In genomic region chr12:67645126-67645525, GRCh38 we compare ENCODE assay signal across 21 cellular contexts. TPM values are rescaled to one million over a fixed set of nuclear protein-coding genes. Genes with fewer than 3 reads are reported as not detected.
DNase-seq lines count a peak whose midpoint lies in the region; TF ChIP-seq lines count a peak whose summit lies in the region.
"Had no signal": no experiment of that assay in that cellular context is flagged by ENCODE, and none has a peak within 500 bp of the region (broad histone marks: within the 10 kb centered on the region; RNA-seq: fewer than 3 reads in every experiment).

No MANE protein-coding gene starts in this region.

- no peak for TF ChIP-seq POLR2A in esophagus squamous epithelium (IDR thresholded peaks at IDR 0.05)

- H3K9me3 ChIP-seq in SJCRH30 (replicated peaks) (no peaks in the 10 kb centered on the region), esophagus squamous epithelium (no peaks in the 10 kb centered on the region), skeletal muscle tissue (ENCODE audit: control insufficient read depth in 3 of 3, low read length in 3 of 3) (no peaks in the 10 kb centered on the region)

- in situ Hi-C loops in KBM-7 (cut with MboI; ENCODE audit: low pct_unique_long_range_greater_than_20kb, low sequenced_read_pairs), result no loop called here

- H3K4me1 ChIP-seq in SJCRH30, result peaks cover 26% of the 10 kb centered on the region
- peaks cover 0 to 36% (median 8%) of the 10 kb centered on the region in 3 donors for H3K4me1 ChIP-seq in esophagus squamous epithelium
- H3K4me1 ChIP-seq in skeletal muscle tissue (ENCODE audit: control insufficient read depth in 3 of 3, insufficient read depth in 3 of 3, low read length in 3 of 3), result peaks cover 6% of the 10 kb centered on the region in 3 donors

- TF ChIP-seq EP300 in Ishikawa (IDR thresholded peaks at IDR 0.05; ENCODE audit: borderline replicate concordance), result peak; percentile 64; the same call in 1 of the 2 replicates

- TF ChIP-seq CTCF in esophagus squamous epithelium (IDR thresholded peaks at IDR 0.05), result no peak

- DNase-seq in SJCRH30, result peak; percentile 45 to 55
- no peak for DNase-seq in esophagus squamous epithelium (lab: John Stamatoyannopoulos, UW)
- DNase-seq in KBM-7, result no peak
- no peak for DNase-seq in OCI-M2 (lab: John Stamatoyannopoulos, UW; ENCODE audit: unreplicated experiment)
- no peak for DNase-seq in cerebellar cortex (ENCODE audit: low spot score)
- DNase-seq: CD4-positive, CD25-positive, alpha-beta regulatory T cell; COR-L47; DMS 273 treated with DMSO at 0.1 percent for 48 hours; DMS79 treated with DMSO at 0.1 percent for 48 hours; Kasumi-1; MM.1S; NCI-H1048; NCI-H1417 treated with DMSO at 0.1 percent for 48 hours; NCI-H187 treated with DMSO at 0.1 percent for 48 hours; NCI-H2227 treated with DMSO at 0.1 percent for 48 hours; NCI-H510A treated with DMSO at 0.1 percent for 48 hours; NCI-H774; NK-92 treated with Interleukin-12 subunit alpha and Interleukin-12 subunit beta, amount 100 ng/mL, for 24 hours; Right ventricle myocardium superior had no signal

- H3K27ac ChIP-seq in SJCRH30 (peak overlapping the region; percentile 46), esophagus squamous epithelium (peak overlapping the region in 3 of 4 donors; percentile 6 to 57 (median 49)), skeletal muscle tissue (ENCODE audit: low read depth, low read length) (peak overlapping the region; percentile 21)

- no peak for TF ChIP-seq RAD21 in Ishikawa (IDR thresholded peaks at IDR 0.05; ENCODE audit: low read depth)

- H3K27me3 ChIP-seq in SJCRH30 (no peaks in the 10 kb centered on the region), esophagus squamous epithelium (no peaks in the 10 kb centered on the region), skeletal muscle tissue (ENCODE audit: control insufficient read depth in 3 of 3, insufficient read depth in 3 of 3, low read length in 3 of 3) (no peaks in the 10 kb centered on the region)

- H3K9ac ChIP-seq in skeletal muscle tissue (ENCODE audit: low read depth in 1 of 3, low read length in 3 of 3), result no peak overlapping the region

- H3K4me3 ChIP-seq in SJCRH30 (no peak overlapping the region), esophagus squamous epithelium (no peak overlapping the region), skeletal muscle tissue (ENCODE audit: low read length in 3 of 3) (no peak overlapping the region)

- H3K36me3 ChIP-seq in SJCRH30, result peaks cover 2% of the 10 kb centered on the region; the same call in 1 of the 2 replicates
- no peaks in the 10 kb centered on the region for H3K36me3 ChIP-seq in esophagus squamous epithelium
- H3K36me3 ChIP-seq in skeletal muscle tissue (ENCODE audit: control insufficient read depth in 3 of 3, insufficient read depth in 3 of 3, low read length in 3 of 3), result no peaks in the 10 kb centered on the region

- intact Hi-C loops in esophagus squamous epithelium (cut with DNase I), result no loop called here

- WGBS in esophagus squamous epithelium, 2 donors, result 60 to 84% methylated on average over 5 to 7 of the region's 7 CpGs

TF ChIP-seq in Ishikawa, 13 proteins besides CTCF, POLR2A, EP300 and RAD21:
- TF ChIP-seq CEBPB (IDR thresholded peaks at IDR 0.05) (no peak; the same call in none of the 2 replicates), REST (IDR thresholded peaks at IDR 0.05; ENCODE audit: low read depth) (no peak), ZBTB7A (IDR thresholded peaks at IDR 0.05; ENCODE audit: low read depth) (no peak), USF1 (IDR thresholded peaks at IDR 0.05) (no peak), CREB1 (IDR thresholded peaks at IDR 0.05; ENCODE audit: low read depth) (no peak), TEAD4 (IDR thresholded peaks at IDR 0.05) (peak; percentile 63), NFIC (IDR thresholded peaks at IDR 0.05) (peak; percentile 62), TCF12 (IDR thresholded peaks at IDR 0.05; ENCODE audit: low read depth) (no peak; the same call in 1 of the 2 replicates), EGR1 (IDR thresholded peaks at IDR 0.05) (no peak), TAF1 (IDR thresholded peaks at IDR 0.05; ENCODE audit: low read depth) (no peak), YY1 (IDR thresholded peaks at IDR 0.05; ENCODE audit: low read depth) (no peak), FOXM1 (IDR thresholded peaks at IDR 0.05; ENCODE audit: borderline replicate concordance, low read depth) (0 out of 2 replicates have a peak, but pooled peaks have one; percentile 37), MAX (IDR thresholded peaks at IDR 0.05) (peak; percentile 20; the same call in 1 of the 2 replicates)
TF ChIP-seq in Ishikawa: peak in this region for 4.

RNA-seq across cellular contexts. Expression of gene DYRK2, which starts 3.4 kb away (rescaled TPM):
- total RNA-seq in SJCRH30 (2014; rRNA removed; shearing (Covaris generic)), result 51.6 and 58.2 TPM in 2 replicates
- 10 to 100 TPM; 14.9 to 22.1 (median 15.7) TPM for total RNA-seq in esophagus squamous epithelium
- total RNA-seq in skeletal muscle tissue, result 47.0 TPM

Comparison
In these comparisons a context has a peak if more than half of its experiments do, and no peak if none do; other contexts are left out.
1. DNase-seq: peak in SJCRH30 (2 of 2); none in esophagus squamous epithelium (single experiment), KBM-7 (single experiment), OCI-M2 (single experiment) and cerebellar cortex (single experiment).
2. Peak in every context shown above with its lines, with median percentiles within 50 percentile points of each other: H3K27ac ChIP-seq.